1 cellular context compared by ENCODE assay signal in the genomic region with DNA sequence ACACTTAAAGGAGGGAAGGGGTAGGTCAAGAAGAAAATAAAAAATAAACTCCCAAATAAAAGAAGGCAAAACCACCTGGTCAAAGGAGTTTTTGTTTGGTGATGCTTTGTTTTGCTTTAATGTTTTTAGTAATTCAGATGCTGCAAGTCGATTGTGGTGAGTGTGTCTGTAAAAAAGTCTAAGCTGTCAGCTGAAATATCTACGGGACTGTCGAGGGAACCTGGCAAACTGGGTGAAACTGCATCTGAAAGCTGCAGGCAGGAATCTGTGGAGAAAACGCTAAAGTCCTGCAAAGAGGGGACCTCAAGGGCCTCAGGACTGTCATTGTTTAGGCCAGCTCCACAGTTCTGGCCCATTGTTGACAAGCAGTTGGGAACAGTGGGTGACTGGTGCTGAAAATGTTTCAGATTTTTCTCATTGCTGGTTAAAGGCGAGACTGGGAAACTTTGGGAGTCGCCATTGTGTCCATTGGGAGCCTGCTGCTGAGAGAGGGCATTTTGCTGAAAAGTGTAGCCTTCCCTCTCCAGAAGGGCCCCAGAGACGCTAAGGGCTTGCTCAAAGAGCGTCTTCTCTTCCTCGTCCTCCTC.
TF ChIP-seq lines count a peak whose summit lies in the region.

No MANE protein-coding gene starts in this region.

TF ChIP-seq in WTC11, 78 proteins besides CTCF, POLR2A, EP300 and RAD21:
- TF ChIP-seq RELA (CRISPR knock-in tag; IDR thresholded peaks at IDR 0.05; ENCODE audit: borderline replicate concordance) (no peak), SP1 (CRISPR knock-in tag; conservative IDR thresholded peaks at IDR 0.05) (no peak), ZNF138 (CRISPR knock-in tag; conservative IDR thresholded peaks at IDR 0.05) (no peak), ZNF232 (CRISPR knock-in tag; IDR thresholded peaks at IDR 0.05) (no peak), TP53 (CRISPR knock-in tag; IDR thresholded peaks at IDR 0.05) (no peak), NFATC4 (CRISPR knock-in tag; IDR thresholded peaks at IDR 0.05) (no peak), GRHL2 (CRISPR knock-in tag; IDR thresholded peaks at IDR 0.05; ENCODE audit: insufficient replicate concordance, severe bottlenecking) (no peak), CREM (CRISPR knock-in tag; IDR thresholded peaks at IDR 0.05) (no peak), ZNF423 (CRISPR knock-in tag; IDR thresholded peaks at IDR 0.05) (no peak), NFE2L1 (CRISPR knock-in tag; IDR thresholded peaks at IDR 0.05) (no peak), NR1H2 (CRISPR knock-in tag; IDR thresholded peaks at IDR 0.05) (no peak), SMAD3 (CRISPR knock-in tag; IDR thresholded peaks at IDR 0.05; ENCODE audit: borderline replicate concordance) (no peak), TEAD1 (CRISPR knock-in tag; IDR thresholded peaks at IDR 0.05) (no peak), ZNF317 (CRISPR knock-in tag; IDR thresholded peaks at IDR 0.05; ENCODE audit: borderline replicate concordance, low read depth) (no peak), FOXP1 (CRISPR knock-in tag; IDR thresholded peaks at IDR 0.05; ENCODE audit: borderline replicate concordance) (no peak)
- TF ChIP-seq, protein P1, sequence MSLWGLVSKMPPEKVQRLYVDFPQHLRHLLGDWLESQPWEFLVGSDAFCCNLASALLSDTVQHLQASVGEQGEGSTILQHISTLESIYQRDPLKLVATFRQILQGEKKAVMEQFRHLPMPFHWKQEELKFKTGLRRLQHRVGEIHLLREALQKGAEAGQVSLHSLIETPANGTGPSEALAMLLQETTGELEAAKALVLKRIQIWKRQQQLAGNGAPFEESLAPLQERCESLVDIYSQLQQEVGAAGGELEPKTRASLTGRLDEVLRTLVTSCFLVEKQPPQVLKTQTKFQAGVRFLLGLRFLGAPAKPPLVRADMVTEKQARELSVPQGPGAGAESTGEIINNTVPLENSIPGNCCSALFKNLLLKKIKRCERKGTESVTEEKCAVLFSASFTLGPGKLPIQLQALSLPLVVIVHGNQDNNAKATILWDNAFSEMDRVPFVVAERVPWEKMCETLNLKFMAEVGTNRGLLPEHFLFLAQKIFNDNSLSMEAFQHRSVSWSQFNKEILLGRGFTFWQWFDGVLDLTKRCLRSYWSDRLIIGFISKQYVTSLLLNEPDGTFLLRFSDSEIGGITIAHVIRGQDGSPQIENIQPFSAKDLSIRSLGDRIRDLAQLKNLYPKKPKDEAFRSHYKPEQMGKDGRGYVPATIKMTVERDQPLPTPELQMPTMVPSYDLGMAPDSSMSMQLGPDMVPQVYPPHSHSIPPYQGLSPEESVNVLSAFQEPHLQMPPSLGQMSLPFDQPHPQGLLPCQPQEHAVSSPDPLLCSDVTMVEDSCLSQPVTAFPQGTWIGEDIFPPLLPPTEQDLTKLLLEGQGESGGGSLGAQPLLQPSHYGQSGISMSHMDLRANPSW (CRISPR knock-in tag; conservative IDR thresholded peaks at IDR 0.05; ENCODE audit: low read depth): no peak
- TF ChIP-seq, protein P2, sequence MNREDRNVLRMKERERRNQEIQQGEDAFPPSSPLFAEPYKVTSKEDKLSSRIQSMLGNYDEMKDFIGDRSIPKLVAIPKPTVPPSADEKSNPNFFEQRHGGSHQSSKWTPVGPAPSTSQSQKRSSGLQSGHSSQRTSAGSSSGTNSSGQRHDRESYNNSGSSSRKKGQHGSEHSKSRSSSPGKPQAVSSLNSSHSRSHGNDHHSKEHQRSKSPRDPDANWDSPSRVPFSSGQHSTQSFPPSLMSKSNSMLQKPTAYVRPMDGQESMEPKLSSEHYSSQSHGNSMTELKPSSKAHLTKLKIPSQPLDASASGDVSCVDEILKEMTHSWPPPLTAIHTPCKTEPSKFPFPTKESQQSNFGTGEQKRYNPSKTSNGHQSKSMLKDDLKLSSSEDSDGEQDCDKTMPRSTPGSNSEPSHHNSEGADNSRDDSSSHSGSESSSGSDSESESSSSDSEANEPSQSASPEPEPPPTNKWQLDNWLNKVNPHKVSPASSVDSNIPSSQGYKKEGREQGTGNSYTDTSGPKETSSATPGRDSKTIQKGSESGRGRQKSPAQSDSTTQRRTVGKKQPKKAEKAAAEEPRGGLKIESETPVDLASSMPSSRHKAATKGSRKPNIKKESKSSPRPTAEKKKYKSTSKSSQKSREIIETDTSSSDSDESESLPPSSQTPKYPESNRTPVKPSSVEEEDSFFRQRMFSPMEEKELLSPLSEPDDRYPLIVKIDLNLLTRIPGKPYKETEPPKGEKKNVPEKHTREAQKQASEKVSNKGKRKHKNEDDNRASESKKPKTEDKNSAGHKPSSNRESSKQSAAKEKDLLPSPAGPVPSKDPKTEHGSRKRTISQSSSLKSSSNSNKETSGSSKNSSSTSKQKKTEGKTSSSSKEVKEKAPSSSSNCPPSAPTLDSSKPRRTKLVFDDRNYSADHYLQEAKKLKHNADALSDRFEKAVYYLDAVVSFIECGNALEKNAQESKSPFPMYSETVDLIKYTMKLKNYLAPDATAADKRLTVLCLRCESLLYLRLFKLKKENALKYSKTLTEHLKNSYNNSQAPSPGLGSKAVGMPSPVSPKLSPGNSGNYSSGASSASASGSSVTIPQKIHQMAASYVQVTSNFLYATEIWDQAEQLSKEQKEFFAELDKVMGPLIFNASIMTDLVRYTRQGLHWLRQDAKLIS (CRISPR knock-in tag; IDR thresholded peaks at IDR 0.05; ENCODE audit: borderline replicate concordance): no peak
- TF ChIP-seq, protein P3, sequence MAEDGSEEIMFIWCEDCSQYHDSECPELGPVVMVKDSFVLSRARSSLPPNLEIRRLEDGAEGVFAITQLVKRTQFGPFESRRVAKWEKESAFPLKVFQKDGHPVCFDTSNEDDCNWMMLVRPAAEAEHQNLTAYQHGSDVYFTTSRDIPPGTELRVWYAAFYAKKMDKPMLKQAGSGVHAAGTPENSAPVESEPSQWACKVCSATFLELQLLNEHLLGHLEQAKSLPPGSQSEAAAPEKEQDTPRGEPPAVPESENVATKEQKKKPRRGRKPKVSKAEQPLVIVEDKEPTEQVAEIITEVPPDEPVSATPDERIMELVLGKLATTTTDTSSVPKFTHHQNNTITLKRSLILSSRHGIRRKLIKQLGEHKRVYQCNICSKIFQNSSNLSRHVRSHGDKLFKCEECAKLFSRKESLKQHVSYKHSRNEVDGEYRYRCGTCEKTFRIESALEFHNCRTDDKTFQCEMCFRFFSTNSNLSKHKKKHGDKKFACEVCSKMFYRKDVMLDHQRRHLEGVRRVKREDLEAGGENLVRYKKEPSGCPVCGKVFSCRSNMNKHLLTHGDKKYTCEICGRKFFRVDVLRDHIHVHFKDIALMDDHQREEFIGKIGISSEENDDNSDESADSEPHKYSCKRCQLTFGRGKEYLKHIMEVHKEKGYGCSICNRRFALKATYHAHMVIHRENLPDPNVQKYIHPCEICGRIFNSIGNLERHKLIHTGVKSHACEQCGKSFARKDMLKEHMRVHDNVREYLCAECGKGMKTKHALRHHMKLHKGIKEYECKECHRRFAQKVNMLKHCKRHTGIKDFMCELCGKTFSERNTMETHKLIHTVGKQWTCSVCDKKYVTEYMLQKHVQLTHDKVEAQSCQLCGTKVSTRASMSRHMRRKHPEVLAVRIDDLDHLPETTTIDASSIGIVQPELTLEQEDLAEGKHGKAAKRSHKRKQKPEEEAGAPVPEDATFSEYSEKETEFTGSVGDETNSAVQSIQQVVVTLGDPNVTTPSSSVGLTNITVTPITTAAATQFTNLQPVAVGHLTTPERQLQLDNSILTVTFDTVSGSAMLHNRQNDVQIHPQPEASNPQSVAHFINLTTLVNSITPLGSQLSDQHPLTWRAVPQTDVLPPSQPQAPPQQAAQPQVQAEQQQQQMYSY (CRISPR knock-in tag; IDR thresholded peaks at IDR 0.05): no peak
TF ChIP-seq in WTC11: peak in this region for 0.
